In the genomic region with DNA sequence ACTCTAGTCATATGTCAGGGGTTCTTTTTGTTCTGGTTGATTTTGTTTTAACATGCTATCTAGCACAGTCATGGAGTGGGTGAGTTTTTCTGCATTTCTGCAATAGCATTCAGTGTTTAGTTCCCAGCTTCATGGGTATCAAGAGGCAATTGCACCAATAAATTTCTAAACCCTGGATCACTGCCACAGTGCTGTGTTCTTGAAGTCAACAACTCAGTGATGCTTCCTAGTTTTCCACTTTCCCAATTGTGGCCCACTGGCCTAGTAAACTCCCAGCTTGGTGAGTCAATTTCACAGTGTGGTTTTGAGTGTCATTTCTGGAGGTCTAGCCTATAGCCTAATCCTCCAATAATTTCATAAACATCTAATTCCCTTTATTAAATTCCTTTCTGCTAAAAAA, we compare ENCODE assay signal across 34 cellular contexts.
DNase-seq lines count a peak whose midpoint lies in the region; ATAC-seq and TF ChIP-seq lines count a peak whose summit lies in the region.
"Had no signal": no experiment of that assay in that cellular context is flagged by ENCODE, and none has a peak within 500 bp of the region (broad histone marks: within the 10 kb centered on the region; RNA-seq: fewer than 3 reads in every experiment).

No MANE protein-coding gene starts in this region.

- no peak overlapping the region for H2AFZ ChIP-seq in mammary epithelial cell (ENCODE audit: low read depth, low read length)

- intact Hi-C loops in MCF 10A (cut with micrococcal nuclease), result no loop called here
- intact Hi-C loops in mammary epithelial cell (cut with micrococcal nuclease), result no loop called here
- intact Hi-C loops in activated CD8-positive, alpha-beta T cell treated with anti-CD3 and anti-CD28 coated beads for 36 hours (cut with micrococcal nuclease), result no loop called here

- no peaks in the 10 kb centered on the region for H3K36me3 ChIP-seq in mammary epithelial cell (ENCODE audit: insufficient read depth, low read length)
- H3K36me3 ChIP-seq in brain microvascular endothelial cell (replicated peaks), result no peaks in the 10 kb centered on the region
- H3K36me3 ChIP-seq: HAP-1, lower lobe of right lung, Peyer's patch, SJCRH30, upper lobe of right lung had no signal

- H3K4me3 Mint-ChIP-seq in MCF 10A (ENCODE audit: unreplicated experiment), result no peak overlapping the region
- H3K4me3 Mint-ChIP-seq in activated CD8-positive, alpha-beta T cell treated with anti-CD3 and anti-CD28 coated beads for 36 hours, result no peak overlapping the region
- H3K4me3 Mint-ChIP-seq: activated CD4-positive, alpha-beta T cell treated with anti-CD3 and anti-CD28 coated beads for 36 hours; CD4-positive, alpha-beta T cell; natural killer cell had no signal

- no peaks in the 10 kb centered on the region for H3K36me3 Mint-ChIP-seq in MCF 10A (ENCODE audit: insufficient read depth, unreplicated experiment)
- no peaks in the 10 kb centered on the region for H3K36me3 Mint-ChIP-seq in activated CD8-positive, alpha-beta T cell treated with anti-CD3 and anti-CD28 coated beads for 36 hours (ENCODE audit: low read depth)
- H3K36me3 Mint-ChIP-seq: activated naive CD4-positive, alpha-beta T cell treated with anti-CD3 and anti-CD28 coated beads, Interleukin-2, amount 50 U/mL, for 72 hours; natural killer cell had no signal

- H3K4me1 Mint-ChIP-seq in MCF 10A (ENCODE audit: insufficient read depth, unreplicated experiment), result peaks cover 13% of the 10 kb centered on the region
- H3K4me1 Mint-ChIP-seq in activated CD8-positive, alpha-beta T cell treated with anti-CD3 and anti-CD28 coated beads for 36 hours (ENCODE audit: low read depth), result no peaks in the 10 kb centered on the region
- H3K4me1 Mint-ChIP-seq: activated CD4-positive, alpha-beta T cell treated with anti-CD3 and anti-CD28 coated beads for 36 hours; natural killer cell had no signal

- H3K9me3 Mint-ChIP-seq in MCF 10A (ENCODE audit: unreplicated experiment), result no peaks in the 10 kb centered on the region
- no peaks in the 10 kb centered on the region for H3K9me3 Mint-ChIP-seq in activated CD8-positive, alpha-beta T cell treated with anti-CD3 and anti-CD28 coated beads for 36 hours
- H3K9me3 Mint-ChIP-seq: activated naive CD4-positive, alpha-beta T cell treated with anti-CD3 and anti-CD28 coated beads, Interleukin-2, amount 50 U/mL, for 72 hours; CD4-positive, alpha-beta T cell; natural killer cell had no signal

- H3K4me2 ChIP-seq in mammary epithelial cell (ENCODE audit: insufficient read depth, low read depth, low read length), result no peak overlapping the region
- H3K4me2 ChIP-seq: KMS-11 had no signal

- POLR2A ChIA-PET in MCF 10A (lab: Yijun Ruan, JAX), result no interaction called here
- POLR2A ChIA-PET in activated CD8-positive, alpha-beta T cell treated with anti-CD3 and anti-CD28 coated beads for 36 hours (lab: Charles Lee), result no interaction called here

- no peaks in the 10 kb centered on the region for H3K27me3 Mint-ChIP-seq in MCF 10A (ENCODE audit: insufficient read depth, unreplicated experiment)
- no peaks in the 10 kb centered on the region for H3K27me3 Mint-ChIP-seq in activated CD8-positive, alpha-beta T cell treated with anti-CD3 and anti-CD28 coated beads for 36 hours
- H3K27me3 Mint-ChIP-seq: activated CD4-positive, alpha-beta T cell treated with anti-CD3 and anti-CD28 coated beads for 36 hours; CD4-positive, alpha-beta T cell had no signal

- TF ChIP-seq CTCF in MCF 10A (IDR thresholded peaks at IDR 0.05; ENCODE audit: unreplicated experiment) (no peak), mammary epithelial cell (conservative IDR thresholded peaks at IDR 0.05 in 1 of 2, IDR thresholded peaks at IDR 0.05 in 1 of 2; ENCODE audit: extremely low read depth in 1 of 2, insufficient read depth in 1 of 2, low read depth in 1 of 2, low read length in 2 of 2) (no peak), brain microvascular endothelial cell (IDR thresholded peaks at IDR 0.05; ENCODE audit: low read depth, low read length, missing control alignments) (no peak), fibroblast of villous mesenchyme (IDR thresholded peaks at IDR 0.05; ENCODE audit: insufficient read depth, low read depth, low read length) (no peak)
- no peak for TF ChIP-seq CTCF in activated CD8-positive, alpha-beta T cell treated with anti-CD3 and anti-CD28 coated beads for 36 hours (IDR thresholded peaks at IDR 0.05)

- dilution Hi-C loops in mammary epithelial cell (cut with HindIII; ENCODE audit: low sequenced_read_pairs), result no loop called here

- no peak overlapping the region for H3K27ac Mint-ChIP-seq in MCF 10A (ENCODE audit: low read depth, unreplicated experiment)
- no peak overlapping the region for H3K27ac Mint-ChIP-seq in activated CD8-positive, alpha-beta T cell treated with anti-CD3 and anti-CD28 coated beads for 36 hours
- H3K27ac Mint-ChIP-seq: activated CD4-positive, alpha-beta T cell treated with anti-CD3 and anti-CD28 coated beads for 36 hours; activated naive CD4-positive, alpha-beta T cell treated with anti-CD3 and anti-CD28 coated beads, Interleukin-2, amount 50 U/mL, for 72 hours; CD4-positive, alpha-beta T cell; natural killer cell had no signal

- H3K4me3 ChIP-seq in mammary epithelial cell (replicated peaks in 1 of 3; ENCODE audit: insufficient read depth in 1 of 3, low read depth in 2 of 3, low read length in 3 of 3), result no peak overlapping the region
- no peak overlapping the region for H3K4me3 ChIP-seq in brain microvascular endothelial cell (ENCODE audit: low read depth, low read length)
- H3K4me3 ChIP-seq in fibroblast of villous mesenchyme (ENCODE audit: low read depth, low read length), result no peak overlapping the region
- H3K4me3 ChIP-seq: HAP-1, lower lobe of right lung, mucosa of descending colon, Peyer's patch, SJCRH30, upper lobe of right lung had no signal

- H3K9ac ChIP-seq in mammary epithelial cell (ENCODE audit: insufficient read depth, low read length), result no peak overlapping the region
- H3K9ac ChIP-seq: KMS-11 had no signal

- H4K20me1 ChIP-seq in mammary epithelial cell (ENCODE audit: insufficient read depth, low read length), result no peaks in the 10 kb centered on the region

- no peaks in the 10 kb centered on the region for H3K9me3 ChIP-seq in mammary epithelial cell (replicated peaks; ENCODE audit: insufficient read depth, low read length)
- H3K9me3 ChIP-seq: HAP-1, lower lobe of right lung, mucosa of descending colon, Peyer's patch, SJCRH30, upper lobe of right lung had no signal

- peaks cover 9% of the 10 kb centered on the region for H3K4me1 ChIP-seq in mammary epithelial cell (ENCODE audit: insufficient read depth, low read length)
- H3K4me1 ChIP-seq: lower lobe of right lung, Peyer's patch, SJCRH30, upper lobe of right lung had no signal

- no peak for ATAC-seq in activated CD8-positive, alpha-beta T cell treated with anti-CD3 and anti-CD28 coated beads for 36 hours
- ATAC-seq in GM21526 (IDR thresholded peaks at IDR 0.05; ENCODE audit: low FRiP score, unreplicated experiment), result no peak
- no peak for ATAC-seq in GM21367 (IDR thresholded peaks at IDR 0.05; ENCODE audit: unreplicated experiment)
- ATAC-seq: activated CD4-positive, alpha-beta T cell treated with anti-CD3 and anti-CD28 coated beads for 36 hours; activated naive CD4-positive, alpha-beta T cell treated with anti-CD3 and anti-CD28 coated beads, Interleukin-2, amount 50 U/mL, for 72 hours; lower lobe of right lung; mucosa of descending colon; natural killer cell; upper lobe of right lung had no signal

- no peaks in the 10 kb centered on the region for H3K79me2 ChIP-seq in mammary epithelial cell (ENCODE audit: insufficient read depth, low read length)

- no TSS peak for BruUV-seq in MCF 10A (replicated peaks; lab: Mats Ljungman, UMichigan)
- no TSS peak for BruUV-seq in mammary epithelial cell (replicated peaks; lab: Mats Ljungman, UMichigan)

- H3K27ac ChIP-seq in mammary epithelial cell (ENCODE audit: insufficient read depth, low read depth, low read length), result no peak overlapping the region
- no peak overlapping the region for H3K27ac ChIP-seq in brain microvascular endothelial cell
- H3K27ac ChIP-seq: 22Rv1, HL-60, KMS-11, lower lobe of right lung, Peyer's patch, SJCRH30, upper lobe of right lung, VCaP had no signal

- CTCF ChIA-PET in MCF 10A (lab: Yijun Ruan, JAX) (interaction anchor here (1.1 kb wide), 1 partner anchor 14 kb away, joined by 3 read pairs; no protein-coding TSS in a partner anchor), mammary epithelial cell (lab: Charles Lee; ENCODE audit: low non-redundant PET) (no interaction called here)
- CTCF ChIA-PET in activated CD8-positive, alpha-beta T cell treated with anti-CD3 and anti-CD28 coated beads for 36 hours (lab: Charles Lee), result interaction anchor here (1.0 to 1.2 kb wide), 2 partner anchors 31 to 285 kb away, joined by 3 to 6 read pairs; no protein-coding TSS in a partner anchor

- H3K27me3 ChIP-seq in mammary epithelial cell (ENCODE audit: insufficient read depth, low read length), result no peaks in the 10 kb centered on the region
- no peaks in the 10 kb centered on the region for H3K27me3 ChIP-seq in brain microvascular endothelial cell (replicated peaks)
- H3K27me3 ChIP-seq: Peyer's patch, SJCRH30, upper lobe of right lung had no signal

- DNase-seq in MCF 10A (ENCODE audit: unreplicated experiment) (peak; percentile 18), mammary epithelial cell (no peak), brain microvascular endothelial cell (peak; percentile 25), fibroblast of villous mesenchyme (ENCODE audit: low read depth) (peak; percentile 79), GOT3 (lab: John Stamatoyannopoulos, UW) (no peak)
- no peak for DNase-seq in activated CD8-positive, alpha-beta T cell treated with anti-CD3 and anti-CD28 coated beads for 36 hours
- DNase-seq: activated CD4-positive, alpha-beta T cell treated with anti-CD3 and anti-CD28 coated beads for 36 hours; AML-193; anterior cingulate cortex; CD4-positive, alpha-beta T cell; cortex of kidney; DND-41; erythroblast; hippocampal formation; lower lobe of right lung; mucosa of descending colon; natural killer cell; NCI-H1417 treated with DMSO at 0.1 percent for 48 hours; NCI-H2107; occipital lobe; Peyer's patch; SJCRH30; small intestine; stimulated activated naive CD4-positive, alpha-beta T cell treated with Interleukin-2 at 50 U/mL for 16 hours; SW 1271; upper lobe of right lung had no signal

- in situ Hi-C loops in mammary epithelial cell (cut with MboI; ENCODE audit: low sequenced_read_pairs in 2 of 2) (no loop called here), brain microvascular endothelial cell (cut with HindIII; ENCODE audit: low pct_ligation_motif_present, low sequenced_read_pairs) (no loop called here)

Comparison
In these comparisons a context has a peak if more than half of its experiments do, and no peak if none do; other contexts are left out.
1. DNase-seq: peak in MCF 10A (single experiment), brain microvascular endothelial cell (single experiment) and fibroblast of villous mesenchyme (single experiment); none in mammary epithelial cell (single experiment), activated CD8-positive, alpha-beta T cell treated with anti-CD3 and anti-CD28 coated beads for 36 hours (single experiment) and GOT3 (single experiment).